In the genomic region with DNA sequence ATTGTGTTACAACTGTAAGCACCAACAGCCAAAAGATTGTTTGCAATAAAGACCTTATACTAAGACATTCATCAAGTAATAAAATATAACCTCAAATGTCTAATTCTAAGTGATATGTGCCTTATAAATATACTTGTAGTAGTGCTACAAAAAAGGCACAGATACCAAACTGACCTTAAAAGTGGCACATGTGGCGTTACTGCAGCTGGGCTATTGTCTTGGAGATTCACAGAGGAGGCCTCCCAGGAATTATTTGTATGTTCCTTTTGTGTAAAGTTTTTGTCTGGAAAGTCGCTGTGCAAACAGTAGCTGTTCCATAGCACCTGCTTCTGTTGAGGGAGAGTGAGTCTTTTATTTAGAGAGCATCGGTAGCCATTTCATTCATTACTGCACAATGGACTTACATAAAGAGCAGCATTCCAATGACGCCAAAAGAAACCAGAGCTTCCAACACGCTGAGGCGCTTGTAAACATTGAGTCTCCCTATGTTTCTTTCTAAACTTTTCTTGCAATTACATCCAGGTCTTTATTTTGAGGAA, we compare ENCODE assay signal across 21 cellular contexts.
DNase-seq lines count a peak whose midpoint lies in the region.
"Had no signal": no experiment of that assay in that cellular context is flagged by ENCODE, and none has a peak within 500 bp of the region (broad histone marks: within the 10 kb centered on the region; RNA-seq: fewer than 3 reads in every experiment).

No MANE protein-coding gene starts in this region.

- no peaks in the 10 kb centered on the region for H3K36me3 ChIP-seq in iPS-15b (ENCODE audit: control insufficient read depth, insufficient read depth, low read length)
- H3K36me3 ChIP-seq: spleen, upper lobe of left lung had no signal

- DNase-seq in DMS53 treated with DMSO at 0.1 percent for 48 hours (lab: John Stamatoyannopoulos, UW; ENCODE audit: unreplicated experiment) (peak; percentile 57), NCI-H146 (lab: John Stamatoyannopoulos, UW) (peak; percentile 94), NCI-H748 treated with DMSO at 0.1 percent for 48 hours (lab: John Stamatoyannopoulos, UW) (peak; percentile 74), H4 (ENCODE audit: low spot score) (no peak), NCI-H82 treated with DMSO at 0.1 percent for 48 hours (lab: John Stamatoyannopoulos, UW; ENCODE audit: unreplicated experiment) (no peak), CD1c-positive myeloid dendritic cell (ENCODE audit: extremely low spot score) (no peak), NCI-H2227 (lab: John Stamatoyannopoulos, UW; ENCODE audit: unreplicated experiment) (no peak)
- DNase-seq: activated CD4-positive, alpha-beta T cell treated with anti-CD3 and anti-CD28 coated beads for 48 hours; activated CD8-positive, alpha-beta memory T cell treated with anti-CD3 and anti-CD28 coated beads, Interleukin-2, amount 50 U/mL, for 48 hours; activated naive CD4-positive, alpha-beta T cell treated with anti-CD3 and anti-CD28 coated beads, Interleukin-2, amount 50 U/mL, for 16 hours; CD8-positive, alpha-beta memory T cell; central memory CD4-positive, alpha-beta T cell; effector memory CD8-positive, alpha-beta T cell; HCEC 1CT; hypothalamus; MV-4-11; spleen; stimulated activated naive CD4-positive, alpha-beta T cell; T1000; upper lobe of left lung had no signal

- H3K27me3 ChIP-seq in iPS-15b (ENCODE audit: control insufficient read depth, insufficient read depth, low read length): no peaks in the 10 kb centered on the region
- H3K27me3 ChIP-seq: spleen, upper lobe of left lung had no signal

- peak overlapping the region; percentile 8 for H3K4me3 ChIP-seq in iPS-15b (ENCODE audit: low read depth, low read length)
- H3K4me3 ChIP-seq: spleen, upper lobe of left lung had no signal

- H3K9me3 ChIP-seq in iPS-15b (ENCODE audit: control insufficient read depth, insufficient read depth, low read length): no peaks in the 10 kb centered on the region
- H3K9me3 ChIP-seq: spleen, upper lobe of left lung had no signal

- H3K9ac ChIP-seq in iPS-15b (ENCODE audit: low read depth, low read length): no peak overlapping the region

- H3K4me1 ChIP-seq in iPS-15b (ENCODE audit: control insufficient read depth, insufficient read depth, low read length): peaks cover 11% of the 10 kb centered on the region
- H3K4me1 ChIP-seq: spleen, upper lobe of left lung had no signal

Comparison
In these comparisons a context has a peak if more than half of its experiments do, and no peak if none do; other contexts are left out.
1. DNase-seq: peak in DMS53 treated with DMSO at 0.1 percent for 48 hours (single experiment), NCI-H146 (single experiment) and NCI-H748 treated with DMSO at 0.1 percent for 48 hours (single experiment); none in H4 (single experiment), NCI-H82 treated with DMSO at 0.1 percent for 48 hours (single experiment), CD1c-positive myeloid dendritic cell (single experiment) and NCI-H2227 (single experiment).